Comparison of ENCODE assay signal across 11 cellular contexts in the genomic region with DNA sequence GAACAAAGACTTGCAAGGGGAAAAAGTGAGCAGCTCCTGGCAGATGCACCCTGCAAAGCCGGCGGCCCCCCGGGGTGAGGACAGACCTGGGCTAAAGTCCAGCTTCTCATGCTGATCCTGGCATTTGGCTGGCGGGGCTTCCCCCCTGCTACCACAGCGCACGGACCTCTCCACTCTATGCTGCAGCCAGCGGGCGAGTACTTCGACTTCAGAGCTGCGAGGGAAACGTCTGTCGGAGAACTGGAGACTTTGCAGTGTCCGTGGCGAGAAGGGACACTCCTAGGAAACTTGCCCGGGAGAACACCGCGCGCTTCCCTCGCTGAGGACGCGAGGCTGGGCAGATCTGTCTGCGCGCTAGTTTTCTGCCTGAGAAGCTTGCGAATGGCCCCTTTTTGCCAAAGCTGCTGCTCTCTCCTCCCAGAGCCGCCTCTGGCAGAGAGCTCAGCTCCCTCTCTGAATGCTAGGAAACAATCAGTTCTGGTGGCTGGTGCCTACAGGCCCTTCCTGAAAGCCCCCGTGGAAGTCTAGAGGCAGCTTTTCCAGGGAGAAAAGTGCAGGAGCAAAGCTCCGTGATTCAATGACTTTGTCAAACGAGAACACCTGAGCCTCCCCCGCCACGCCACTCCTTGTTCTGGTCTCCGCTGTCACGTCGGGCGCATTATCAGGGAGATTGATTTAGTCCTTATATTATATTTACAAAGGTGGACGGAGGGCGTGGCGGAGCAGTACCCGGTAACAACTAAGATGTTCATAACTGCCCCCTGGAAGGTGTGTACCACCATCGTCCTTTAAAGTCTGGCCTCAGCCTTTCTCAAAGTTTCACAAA.
DNase-seq lines count a peak whose midpoint lies in the region; ATAC-seq lines count a peak whose summit lies in the region.
"Had no signal": no experiment of that assay in that cellular context is flagged by ENCODE, and none has a peak within 500 bp of the region (broad histone marks: within the 10 kb centered on the region; RNA-seq: fewer than 3 reads in every experiment).

No MANE protein-coding gene starts in this region.

- no peaks in the 10 kb centered on the region for H3K36me3 ChIP-seq in mesodermal cell (ENCODE audit: control insufficient read depth, insufficient read depth, low read length)

- no peaks in the 10 kb centered on the region for H3K9me3 ChIP-seq in mesodermal cell (ENCODE audit: control insufficient read depth, low read length)

- 20 to 26% methylated on average over 19 to 32 of the region's 39 CpGs for WGBS in mesodermal cell (ENCODE audit: insufficient coverage in 2 of 2), 2 experiments

- peak overlapping the region; percentile 16 for H3K4me3 ChIP-seq in mesodermal cell (ENCODE audit: extremely low read depth, insufficient read depth, low read length, poor library complexity, severe bottlenecking)
- H3K4me3 ChIP-seq: GM23248 had no signal

- DNase-seq in Right ventricle myocardium inferior (ENCODE audit: missing footprints) (peak; percentile 63), left ventricle myocardium superior (no peak), ecto neural progenitor cell (ENCODE audit: low spot score) (peak; percentile 63), ureter (ENCODE audit: low spot score) (peak; percentile 44), UCSD-AML1 (lab: John Stamatoyannopoulos, UW; ENCODE audit: unreplicated experiment) (no peak)
- DNase-seq in stimulated activated CD4-positive, alpha-beta T cell treated with anti-CD3 and anti-CD28 coated beads, Interleukin-4, amount 100 ng/mL, for 1 hour, result no peak
- DNase-seq: activated CD4-positive, CD25-positive, alpha-beta regulatory T cell; GM23248 had no signal

- H3K4me1 ChIP-seq in mesodermal cell (ENCODE audit: control insufficient read depth, insufficient read depth, low read length, poor library complexity, severe bottlenecking), result no peaks in the 10 kb centered on the region

- no peak for ATAC-seq in Right ventricle myocardium inferior
- ATAC-seq in left ventricle myocardium superior, result no peak
- ATAC-seq in HG03108 (IDR thresholded peaks at IDR 0.05; ENCODE audit: unreplicated experiment), result no peak
- ATAC-seq: right cardiac atrium had no signal

- intact Hi-C loops in Right ventricle myocardium inferior (cut with DNase I), result no loop called here
- intact Hi-C loops in left ventricle myocardium superior (cut with micrococcal nuclease), result no loop called here

- no peak overlapping the region for H3K27ac ChIP-seq in mesodermal cell (ENCODE audit: low read depth, low read length, severe bottlenecking)
- H3K27ac ChIP-seq: GM23248 had no signal

Comparison
In these comparisons a context has a peak if more than half of its experiments do, and no peak if none do; other contexts are left out.
1. DNase-seq: peak in Right ventricle myocardium inferior (single experiment), ecto neural progenitor cell (single experiment) and ureter (single experiment); none in left ventricle myocardium superior (single experiment), stimulated activated CD4-positive, alpha-beta T cell treated with anti-CD3 and anti-CD28 coated beads, Interleukin-4, amount 100 ng/mL, for 1 hour (single experiment) and UCSD-AML1 (single experiment).